1 cellular context compared by ENCODE assay signal in the genomic region with DNA sequence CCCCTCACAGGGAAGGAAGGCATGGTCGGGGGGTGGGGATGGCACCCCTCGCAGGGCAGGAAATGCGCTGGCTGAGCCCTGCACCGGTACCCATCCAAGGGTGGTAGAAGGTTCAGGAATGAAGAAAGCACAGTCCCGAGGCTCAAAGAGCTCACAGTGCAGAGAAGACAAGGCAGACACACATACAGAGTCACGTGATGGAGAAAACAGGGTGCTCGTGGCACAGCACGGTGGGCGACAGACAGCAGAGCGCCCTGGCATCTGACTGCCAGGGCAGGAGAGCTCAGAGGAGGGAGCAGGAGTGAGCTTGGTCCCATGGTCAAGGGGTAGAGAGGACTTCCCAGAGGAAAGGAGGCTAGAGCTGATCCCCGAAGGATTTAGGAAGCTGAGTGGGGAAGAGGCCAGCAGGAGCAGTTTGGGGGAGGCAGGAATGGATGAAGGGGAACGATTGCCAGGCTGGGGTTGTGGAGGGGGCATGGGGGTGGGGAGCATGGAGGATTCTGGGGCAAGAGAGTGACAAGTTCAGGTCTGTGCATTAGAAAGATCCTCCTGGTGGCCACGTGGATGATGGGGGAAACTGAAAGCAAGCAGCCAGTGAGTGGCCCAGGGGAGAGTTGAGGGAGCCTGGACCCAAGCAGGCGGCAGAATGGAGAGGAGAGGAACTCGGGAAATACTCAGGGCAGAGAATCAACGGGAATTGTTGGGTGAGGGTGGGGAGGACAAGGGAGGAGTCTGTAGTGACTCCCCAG.
TF ChIP-seq lines count a peak whose summit lies in the region.

No MANE protein-coding gene starts in this region.

TF ChIP-seq in IMR-90, 13 proteins besides CTCF, POLR2A, EP300 and RAD21 (continued from another document):
- TF ChIP-seq NFE2L2 (IDR thresholded peaks at IDR 0.05; ENCODE audit: low read depth, low read length), result no peak
- no peak for TF ChIP-seq RCOR1 (IDR thresholded peaks at IDR 0.05; ENCODE audit: insufficient replicate concordance, low read length)
- TF ChIP-seq, protein P1, sequence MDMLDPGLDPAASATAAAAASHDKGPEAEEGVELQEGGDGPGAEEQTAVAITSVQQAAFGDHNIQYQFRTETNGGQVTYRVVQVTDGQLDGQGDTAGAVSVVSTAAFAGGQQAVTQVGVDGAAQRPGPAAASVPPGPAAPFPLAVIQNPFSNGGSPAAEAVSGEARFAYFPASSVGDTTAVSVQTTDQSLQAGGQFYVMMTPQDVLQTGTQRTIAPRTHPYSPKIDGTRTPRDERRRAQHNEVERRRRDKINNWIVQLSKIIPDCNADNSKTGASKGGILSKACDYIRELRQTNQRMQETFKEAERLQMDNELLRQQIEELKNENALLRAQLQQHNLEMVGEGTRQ (IDR thresholded peaks at IDR 0.05; ENCODE audit: low read depth, low read length), result no peak
- TF ChIP-seq FOS (IDR thresholded peaks at IDR 0.05; ENCODE audit: low read depth, low read length), result no peak
- TF ChIP-seq MAZ (IDR thresholded peaks at IDR 0.05; ENCODE audit: borderline replicate concordance, low read depth, low read length), result no peak
- TF ChIP-seq CHD1 (IDR thresholded peaks at IDR 0.05; ENCODE audit: low read depth, low read length), result no peak
